ENCODE assay signal across 1 cellular context in the genomic region with DNA sequence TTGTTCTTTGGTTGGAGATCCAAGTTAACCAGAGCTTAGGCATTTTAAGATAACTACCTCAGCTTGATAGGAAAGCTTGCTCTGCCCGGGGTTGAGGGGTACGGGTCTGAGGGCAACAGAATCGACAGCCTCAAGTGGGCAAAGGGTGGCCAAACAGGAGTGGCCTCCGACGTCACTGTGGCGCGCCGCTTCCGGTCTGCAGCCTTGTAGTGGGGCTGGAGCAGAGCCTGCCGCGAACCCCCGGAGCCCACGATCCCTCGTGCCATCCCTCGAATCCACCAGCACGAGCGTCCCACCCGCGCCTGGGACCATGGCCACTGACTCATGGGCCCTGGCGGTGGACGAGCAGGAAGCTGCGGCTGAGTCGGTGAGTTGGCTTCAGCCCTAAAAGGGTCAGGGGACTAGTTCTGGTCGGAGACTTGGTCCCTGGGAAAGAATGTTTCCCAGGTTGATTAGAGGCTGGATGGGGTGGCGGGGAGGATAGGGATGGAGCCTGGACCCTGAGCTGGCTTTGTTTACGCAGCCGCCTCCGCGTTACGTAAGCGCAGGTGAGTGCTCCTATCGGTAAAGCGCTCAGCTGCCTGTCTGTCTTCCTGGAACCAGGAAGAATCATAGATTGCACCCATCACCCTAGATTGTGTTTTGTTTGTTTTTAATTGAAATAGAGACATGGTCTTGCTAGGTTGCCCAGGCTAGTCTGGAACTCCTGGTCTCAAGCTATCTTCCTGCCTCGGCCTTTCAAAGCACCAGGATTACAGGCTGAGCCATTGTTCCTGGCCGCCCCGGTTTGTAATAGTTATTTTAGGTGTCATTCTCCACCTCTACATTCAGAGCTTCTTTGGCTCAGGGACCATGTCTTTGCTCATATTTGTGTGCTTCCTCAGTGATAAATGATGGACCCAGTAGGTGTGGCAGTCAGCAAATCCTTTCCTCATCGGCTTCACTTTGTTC.
TF ChIP-seq lines count a peak whose summit lies in the region.

A gene (plus strand): TSS at position 199 of the 951 bp plus-strand sequence. CDS start 112 bp downstream, at position 311.

TF ChIP-seq in HepG2, 621 proteins besides CTCF, POLR2A, EP300 and RAD21 (continued from another document and continues in another):
- no peak for TF ChIP-seq NFE2 (CRISPR knock-in tag; IDR thresholded peaks at IDR 0.05)
- TF ChIP-seq ASH2L (IDR thresholded peaks at IDR 0.05; ENCODE audit: insufficient read length, low read depth, low read length): peak; percentile 94
- peak; percentile 87; the same call in 1 of the 2 replicates for TF ChIP-seq CEBPB (IDR thresholded peaks at IDR 0.05; ENCODE audit: borderline replicate concordance, low read depth, low read length)
- peak; percentile 34; the same call in 1 of the 2 replicates for TF ChIP-seq MIER2 (CRISPR knock-in tag; IDR thresholded peaks at IDR 0.05)
- TF ChIP-seq, protein P1, sequence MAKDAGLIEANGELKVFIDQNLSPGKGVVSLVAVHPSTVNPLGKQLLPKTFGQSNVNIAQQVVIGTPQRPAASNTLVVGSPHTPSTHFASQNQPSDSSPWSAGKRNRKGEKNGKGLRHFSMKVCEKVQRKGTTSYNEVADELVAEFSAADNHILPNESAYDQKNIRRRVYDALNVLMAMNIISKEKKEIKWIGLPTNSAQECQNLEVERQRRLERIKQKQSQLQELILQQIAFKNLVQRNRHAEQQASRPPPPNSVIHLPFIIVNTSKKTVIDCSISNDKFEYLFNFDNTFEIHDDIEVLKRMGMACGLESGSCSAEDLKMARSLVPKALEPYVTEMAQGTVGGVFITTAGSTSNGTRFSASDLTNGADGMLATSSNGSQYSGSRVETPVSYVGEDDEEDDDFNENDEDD (CRISPR knock-in tag; IDR thresholded peaks at IDR 0.05; ENCODE audit: borderline replicate concordance): peak; percentile 76; the same call in 1 of the 2 replicates
- TF ChIP-seq HMGA1 (CRISPR knock-in tag; conservative IDR thresholded peaks at IDR 0.05): no peak
- TF ChIP-seq, protein P2, sequence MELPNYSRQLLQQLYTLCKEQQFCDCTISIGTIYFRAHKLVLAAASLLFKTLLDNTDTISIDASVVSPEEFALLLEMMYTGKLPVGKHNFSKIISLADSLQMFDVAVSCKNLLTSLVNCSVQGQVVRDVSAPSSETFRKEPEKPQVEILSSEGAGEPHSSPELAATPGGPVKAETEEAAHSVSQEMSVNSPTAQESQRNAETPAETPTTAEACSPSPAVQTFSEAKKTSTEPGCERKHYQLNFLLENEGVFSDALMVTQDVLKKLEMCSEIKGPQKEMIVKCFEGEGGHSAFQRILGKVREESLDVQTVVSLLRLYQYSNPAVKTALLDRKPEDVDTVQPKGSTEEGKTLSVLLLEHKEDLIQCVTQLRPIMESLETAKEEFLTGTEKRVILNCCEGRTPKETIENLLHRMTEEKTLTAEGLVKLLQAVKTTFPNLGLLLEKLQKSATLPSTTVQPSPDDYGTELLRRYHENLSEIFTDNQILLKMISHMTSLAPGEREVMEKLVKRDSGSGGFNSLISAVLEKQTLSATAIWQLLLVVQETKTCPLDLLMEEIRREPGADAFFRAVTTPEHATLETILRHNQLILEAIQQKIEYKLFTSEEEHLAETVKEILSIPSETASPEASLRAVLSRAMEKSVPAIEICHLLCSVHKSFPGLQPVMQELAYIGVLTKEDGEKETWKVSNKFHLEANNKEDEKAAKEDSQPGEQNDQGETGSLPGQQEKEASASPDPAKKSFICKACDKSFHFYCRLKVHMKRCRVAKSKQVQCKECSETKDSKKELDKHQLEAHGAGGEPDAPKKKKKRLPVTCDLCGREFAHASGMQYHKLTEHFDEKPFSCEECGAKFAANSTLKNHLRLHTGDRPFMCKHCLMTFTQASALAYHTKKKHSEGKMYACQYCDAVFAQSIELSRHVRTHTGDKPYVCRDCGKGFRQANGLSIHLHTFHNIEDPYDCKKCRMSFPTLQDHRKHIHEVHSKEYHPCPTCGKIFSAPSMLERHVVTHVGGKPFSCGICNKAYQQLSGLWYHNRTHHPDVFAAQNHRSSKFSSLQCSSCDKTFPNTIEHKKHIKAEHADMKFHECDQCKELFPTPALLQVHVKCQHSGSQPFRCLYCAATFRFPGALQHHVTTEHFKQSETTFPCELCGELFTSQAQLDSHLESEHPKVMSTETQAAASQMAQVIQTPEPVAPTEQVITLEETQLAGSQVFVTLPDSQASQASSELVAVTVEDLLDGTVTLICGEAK (IDR thresholded peaks at IDR 0.05): no peak
- TF ChIP-seq, protein P2 (CRISPR knock-in tag; IDR thresholded peaks at IDR 0.05): peak; percentile 90
- TF ChIP-seq ZEB1 (IDR thresholded peaks at IDR 0.05; ENCODE audit: insufficient replicate concordance, low read depth): peak; percentile 99
- TF ChIP-seq, protein P3, sequence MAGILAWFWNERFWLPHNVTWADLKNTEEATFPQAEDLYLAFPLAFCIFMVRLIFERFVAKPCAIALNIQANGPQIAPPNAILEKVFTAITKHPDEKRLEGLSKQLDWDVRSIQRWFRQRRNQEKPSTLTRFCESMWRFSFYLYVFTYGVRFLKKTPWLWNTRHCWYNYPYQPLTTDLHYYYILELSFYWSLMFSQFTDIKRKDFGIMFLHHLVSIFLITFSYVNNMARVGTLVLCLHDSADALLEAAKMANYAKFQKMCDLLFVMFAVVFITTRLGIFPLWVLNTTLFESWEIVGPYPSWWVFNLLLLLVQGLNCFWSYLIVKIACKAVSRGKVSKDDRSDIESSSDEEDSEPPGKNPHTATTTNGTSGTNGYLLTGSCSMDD (CRISPR knock-in tag; IDR thresholded peaks at IDR 0.05): no peak
- TF ChIP-seq NPAS2 (CRISPR knock-in tag; IDR thresholded peaks at IDR 0.05; ENCODE audit: borderline replicate concordance): no peak
- TF ChIP-seq, protein P4, sequence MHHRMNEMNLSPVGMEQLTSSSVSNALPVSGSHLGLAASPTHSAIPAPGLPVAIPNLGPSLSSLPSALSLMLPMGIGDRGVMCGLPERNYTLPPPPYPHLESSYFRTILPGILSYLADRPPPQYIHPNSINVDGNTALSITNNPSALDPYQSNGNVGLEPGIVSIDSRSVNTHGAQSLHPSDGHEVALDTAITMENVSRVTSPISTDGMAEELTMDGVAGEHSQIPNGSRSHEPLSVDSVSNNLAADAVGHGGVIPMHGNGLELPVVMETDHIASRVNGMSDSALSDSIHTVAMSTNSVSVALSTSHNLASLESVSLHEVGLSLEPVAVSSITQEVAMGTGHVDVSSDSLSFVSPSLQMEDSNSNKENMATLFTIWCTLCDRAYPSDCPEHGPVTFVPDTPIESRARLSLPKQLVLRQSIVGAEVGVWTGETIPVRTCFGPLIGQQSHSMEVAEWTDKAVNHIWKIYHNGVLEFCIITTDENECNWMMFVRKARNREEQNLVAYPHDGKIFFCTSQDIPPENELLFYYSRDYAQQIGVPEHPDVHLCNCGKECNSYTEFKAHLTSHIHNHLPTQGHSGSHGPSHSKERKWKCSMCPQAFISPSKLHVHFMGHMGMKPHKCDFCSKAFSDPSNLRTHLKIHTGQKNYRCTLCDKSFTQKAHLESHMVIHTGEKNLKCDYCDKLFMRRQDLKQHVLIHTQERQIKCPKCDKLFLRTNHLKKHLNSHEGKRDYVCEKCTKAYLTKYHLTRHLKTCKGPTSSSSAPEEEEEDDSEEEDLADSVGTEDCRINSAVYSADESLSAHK (CRISPR knock-in tag; IDR thresholded peaks at IDR 0.05; ENCODE audit: borderline replicate concordance): no peak
- peak; percentile 58; the same call in 1 of the 2 replicates for TF ChIP-seq FOXA1 (IDR thresholded peaks at IDR 0.05)
- TF ChIP-seq FOXA1 (CRISPR knock-in tag; IDR thresholded peaks at IDR 0.05): peak; percentile 99
- peak; percentile 41; the same call in 1 of the 2 replicates for TF ChIP-seq ZNF777 (CRISPR knock-in tag; IDR thresholded peaks at IDR 0.05)
- TF ChIP-seq NFE2L2 (IDR thresholded peaks at IDR 0.05; ENCODE audit: low read length): no peak
- peak; percentile 96; the same call in 1 of the 2 replicates for TF ChIP-seq ZNF567 (CRISPR knock-in tag; IDR thresholded peaks at IDR 0.05; ENCODE audit: borderline replicate concordance)
- peak; percentile 76 for TF ChIP-seq KLF6 (CRISPR knock-in tag; IDR thresholded peaks at IDR 0.05)
- TF ChIP-seq, protein P5, sequence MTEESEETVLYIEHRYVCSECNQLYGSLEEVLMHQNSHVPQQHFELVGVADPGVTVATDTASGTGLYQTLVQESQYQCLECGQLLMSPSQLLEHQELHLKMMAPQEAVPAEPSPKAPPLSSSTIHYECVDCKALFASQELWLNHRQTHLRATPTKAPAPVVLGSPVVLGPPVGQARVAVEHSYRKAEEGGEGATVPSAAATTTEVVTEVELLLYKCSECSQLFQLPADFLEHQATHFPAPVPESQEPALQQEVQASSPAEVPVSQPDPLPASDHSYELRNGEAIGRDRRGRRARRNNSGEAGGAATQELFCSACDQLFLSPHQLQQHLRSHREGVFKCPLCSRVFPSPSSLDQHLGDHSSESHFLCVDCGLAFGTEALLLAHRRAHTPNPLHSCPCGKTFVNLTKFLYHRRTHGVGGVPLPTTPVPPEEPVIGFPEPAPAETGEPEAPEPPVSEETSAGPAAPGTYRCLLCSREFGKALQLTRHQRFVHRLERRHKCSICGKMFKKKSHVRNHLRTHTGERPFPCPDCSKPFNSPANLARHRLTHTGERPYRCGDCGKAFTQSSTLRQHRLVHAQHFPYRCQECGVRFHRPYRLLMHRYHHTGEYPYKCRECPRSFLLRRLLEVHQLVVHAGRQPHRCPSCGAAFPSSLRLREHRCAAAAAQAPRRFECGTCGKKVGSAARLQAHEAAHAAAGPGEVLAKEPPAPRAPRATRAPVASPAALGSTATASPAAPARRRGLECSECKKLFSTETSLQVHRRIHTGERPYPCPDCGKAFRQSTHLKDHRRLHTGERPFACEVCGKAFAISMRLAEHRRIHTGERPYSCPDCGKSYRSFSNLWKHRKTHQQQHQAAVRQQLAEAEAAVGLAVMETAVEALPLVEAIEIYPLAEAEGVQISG (CRISPR knock-in tag; IDR thresholded peaks at IDR 0.05): peak; percentile 83
- TF ChIP-seq MTF1 (CRISPR knock-in tag; IDR thresholded peaks at IDR 0.05): no peak
- TF ChIP-seq ZNF496 (CRISPR knock-in tag; IDR thresholded peaks at IDR 0.05; ENCODE audit: insufficient replicate concordance): no peak
- TF ChIP-seq ZNF251 (CRISPR knock-in tag; IDR thresholded peaks at IDR 0.05): no peak
- peak; percentile 95 for TF ChIP-seq ZNF546 (CRISPR knock-in tag; conservative IDR thresholded peaks at IDR 0.05)
- peak; percentile 83; the same call in 1 of the 2 replicates for TF ChIP-seq ZBTB20 (CRISPR knock-in tag; IDR thresholded peaks at IDR 0.05; ENCODE audit: borderline replicate concordance, low read depth)
- TF ChIP-seq ZNF749 (CRISPR knock-in tag; IDR thresholded peaks at IDR 0.05; ENCODE audit: borderline replicate concordance): peak; percentile 85; the same call in 1 of the 2 replicates
- peak; percentile 99 for TF ChIP-seq ZNF772 (CRISPR knock-in tag; IDR thresholded peaks at IDR 0.05)
- TF ChIP-seq, protein P6, sequence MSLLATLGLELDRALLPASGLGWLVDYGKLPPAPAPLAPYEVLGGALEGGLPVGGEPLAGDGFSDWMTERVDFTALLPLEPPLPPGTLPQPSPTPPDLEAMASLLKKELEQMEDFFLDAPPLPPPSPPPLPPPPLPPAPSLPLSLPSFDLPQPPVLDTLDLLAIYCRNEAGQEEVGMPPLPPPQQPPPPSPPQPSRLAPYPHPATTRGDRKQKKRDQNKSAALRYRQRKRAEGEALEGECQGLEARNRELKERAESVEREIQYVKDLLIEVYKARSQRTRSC (CRISPR knock-in tag; IDR thresholded peaks at IDR 0.05; ENCODE audit: low read depth): no peak
- TF ChIP-seq, protein P7, sequence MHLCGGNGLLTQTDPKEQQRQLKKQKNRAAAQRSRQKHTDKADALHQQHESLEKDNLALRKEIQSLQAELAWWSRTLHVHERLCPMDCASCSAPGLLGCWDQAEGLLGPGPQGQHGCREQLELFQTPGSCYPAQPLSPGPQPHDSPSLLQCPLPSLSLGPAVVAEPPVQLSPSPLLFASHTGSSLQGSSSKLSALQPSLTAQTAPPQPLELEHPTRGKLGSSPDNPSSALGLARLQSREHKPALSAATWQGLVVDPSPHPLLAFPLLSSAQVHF (CRISPR knock-in tag; IDR thresholded peaks at IDR 0.05): no peak; the same call in 1 of the 2 replicates
- peak; percentile 75; the same call in 1 of the 2 replicates for TF ChIP-seq SIN3B (IDR thresholded peaks at IDR 0.05; ENCODE audit: low read length)
- peak; percentile 99 for TF ChIP-seq ZNF350 (CRISPR knock-in tag; IDR thresholded peaks at IDR 0.05; ENCODE audit: borderline replicate concordance, low read depth)
- peak; percentile 98 for TF ChIP-seq CREM (IDR thresholded peaks at IDR 0.05)
- TF ChIP-seq CREM (CRISPR knock-in tag; IDR thresholded peaks at IDR 0.05): peak; percentile 73
- TF ChIP-seq CENPX (CRISPR knock-in tag; IDR thresholded peaks at IDR 0.05): no peak
- TF ChIP-seq, protein P8, sequence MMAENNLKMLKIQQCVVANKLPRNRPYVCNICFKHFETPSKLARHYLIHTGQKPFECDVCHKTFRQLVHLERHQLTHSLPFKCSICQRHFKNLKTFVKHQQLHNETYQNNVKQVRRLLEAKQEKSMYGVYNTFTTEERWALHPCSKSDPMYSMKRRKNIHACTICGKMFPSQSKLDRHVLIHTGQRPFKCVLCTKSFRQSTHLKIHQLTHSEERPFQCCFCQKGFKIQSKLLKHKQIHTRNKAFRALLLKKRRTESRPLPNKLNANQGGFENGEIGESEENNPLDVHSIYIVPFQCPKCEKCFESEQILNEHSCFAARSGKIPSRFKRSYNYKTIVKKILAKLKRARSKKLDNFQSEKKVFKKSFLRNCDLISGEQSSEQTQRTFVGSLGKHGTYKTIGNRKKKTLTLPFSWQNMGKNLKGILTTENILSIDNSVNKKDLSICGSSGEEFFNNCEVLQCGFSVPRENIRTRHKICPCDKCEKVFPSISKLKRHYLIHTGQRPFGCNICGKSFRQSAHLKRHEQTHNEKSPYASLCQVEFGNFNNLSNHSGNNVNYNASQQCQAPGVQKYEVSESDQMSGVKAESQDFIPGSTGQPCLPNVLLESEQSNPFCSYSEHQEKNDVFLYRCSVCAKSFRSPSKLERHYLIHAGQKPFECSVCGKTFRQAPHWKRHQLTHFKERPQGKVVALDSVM (CRISPR knock-in tag; IDR thresholded peaks at IDR 0.05): peak; percentile 84
- TF ChIP-seq GTF3A (CRISPR knock-in tag; conservative IDR thresholded peaks at IDR 0.05): no peak
